13 cellular contexts compared by ENCODE assay signal in the genomic region with DNA sequence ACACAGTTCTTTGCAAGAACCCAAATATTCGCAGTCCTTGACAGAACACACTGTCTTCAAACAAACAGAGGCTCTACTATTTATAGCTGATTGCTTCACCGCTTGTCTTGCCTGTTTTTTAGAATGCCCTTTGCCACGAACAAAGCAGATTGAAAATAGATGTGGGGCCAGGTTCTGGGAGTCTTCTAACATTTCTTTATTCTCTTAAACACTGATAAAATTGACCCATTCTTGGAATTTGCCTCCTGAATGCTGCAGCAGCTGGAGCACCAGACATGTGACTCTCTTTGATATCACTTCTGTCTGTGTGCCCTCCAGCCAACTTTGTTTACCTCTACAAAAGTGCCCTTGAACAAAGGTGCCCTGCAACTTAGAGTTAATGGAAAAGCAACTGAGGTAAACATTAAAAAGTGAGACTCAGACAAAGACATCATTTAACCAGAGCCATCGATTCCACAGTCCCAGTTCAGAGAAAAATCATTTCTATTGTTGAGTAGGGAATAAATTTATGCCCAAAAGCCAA.
DNase-seq lines count a peak whose midpoint lies in the region; TF ChIP-seq lines count a peak whose summit lies in the region.
"Had no signal": no experiment of that assay in that cellular context is flagged by ENCODE, and none has a peak within 500 bp of the region (broad histone marks: within the 10 kb centered on the region; RNA-seq: fewer than 3 reads in every experiment).

No MANE protein-coding gene starts in this region.

- H3K36me3 Mint-ChIP-seq in Calu3 (ENCODE audit: insufficient read depth, unreplicated experiment): no peaks in the 10 kb centered on the region
- H3K36me3 Mint-ChIP-seq in neural crest cell (ENCODE audit: low read depth): no peaks in the 10 kb centered on the region

- H3K4me3 Mint-ChIP-seq in Calu3 (ENCODE audit: low read depth, unreplicated experiment) (no peak overlapping the region), neural crest cell (peak overlapping the region; percentile 56)
- H3K4me3 Mint-ChIP-seq: CD4-positive, alpha-beta T cell had no signal

- no peaks in the 10 kb centered on the region for H3K9me3 ChIP-seq in stomach

- TF ChIP-seq CTCF in Calu3 (IDR thresholded peaks at IDR 0.05; ENCODE audit: unreplicated experiment): no peak
- TF ChIP-seq CTCF in neural crest cell (conservative IDR thresholded peaks at IDR 0.05): no peak
- no peak for TF ChIP-seq CTCF in stomach (IDR thresholded peaks at IDR 0.05)

- H3K27me3 ChIP-seq in stomach: no peaks in the 10 kb centered on the region

- H3K4me1 Mint-ChIP-seq in Calu3 (ENCODE audit: low read depth, unreplicated experiment): peaks cover 27% of the 10 kb centered on the region
- peaks cover 40% of the 10 kb centered on the region for H3K4me1 Mint-ChIP-seq in neural crest cell

- no peak overlapping the region for H3K4me3 ChIP-seq in stomach
- H3K4me3 ChIP-seq: K562 had no signal

- H3K27ac ChIP-seq in stomach: peak overlapping the region in 1 of 5 donors; percentile 1

- intact Hi-C loops in Calu3 (cut with micrococcal nuclease; ENCODE audit: unreplicated experiment) (no loop called here), stomach (cut with DNase I; ENCODE audit: low total_unique reads) (no loop called here)

- H3K9me3 Mint-ChIP-seq in Calu3 (ENCODE audit: low read depth, unreplicated experiment): no peaks in the 10 kb centered on the region
- peaks cover 3% of the 10 kb centered on the region for H3K9me3 Mint-ChIP-seq in neural crest cell
- H3K9me3 Mint-ChIP-seq: CD4-positive, alpha-beta T cell had no signal

- no peaks in the 10 kb centered on the region for H3K36me3 ChIP-seq in stomach

- no peak for TF ChIP-seq POLR2A in stomach (IDR thresholded peaks at IDR 0.05)

- BruUV-seq in Calu3 (replicated peaks; lab: Mats Ljungman, UMichigan): no TSS peak

- WGBS in stomach, 5 donors: 22 to 40% (median 27%) methylated on average over 4 of the region's 4 CpGs

- CTCF ChIA-PET in Calu3 (lab: Charles Lee): no interaction called here

- DNase-seq in Calu3 (peak; percentile 1), NCI-H510A treated with DMSO at 0.1 percent for 48 hours (lab: John Stamatoyannopoulos, UW) (peak; percentile 79), globus pallidus (ENCODE audit: low spot score) (peak; percentile 66), neural crest cell (ENCODE audit: low read depth, low spot score) (no peak), stomach (no peak), D341Med (ENCODE audit: low spot score) (no peak), NCI-H1436 treated with DMSO at 0.1 percent for 48 hours (lab: John Stamatoyannopoulos, UW) (no peak)
- no peak for DNase-seq in activated CD4-positive, CD25-positive, alpha-beta regulatory T cell treated with anti-CD3 and anti-CD28 coated beads, Interleukin-2, amount 50 U/mL, for 72 hours
- DNase-seq: activated CD4-positive, alpha-beta T cell treated with anti-CD3 and anti-CD28 coated beads for 48 hours; CD4-positive, alpha-beta T cell; left colon; NCI-H446 had no signal

- H3K27me3 Mint-ChIP-seq in Calu3 (ENCODE audit: unreplicated experiment) (no peaks in the 10 kb centered on the region), neural crest cell (ENCODE audit: low read depth) (no peaks in the 10 kb centered on the region)

- H3K4me1 ChIP-seq in stomach: peaks cover 0 to 19% (median 10%) of the 10 kb centered on the region in 4 donors

- H3K27ac Mint-ChIP-seq in Calu3 (ENCODE audit: unreplicated experiment) (peak overlapping the region; percentile 75), neural crest cell (ENCODE audit: unreplicated experiment) (peak overlapping the region; percentile 83)
- H3K27ac Mint-ChIP-seq: CD4-positive, alpha-beta T cell had no signal

- no peak for TF ChIP-seq EP300 in stomach (IDR thresholded peaks at IDR 0.05)

Comparison
In these comparisons a context has a peak if more than half of its experiments do, and no peak if none do; other contexts are left out.
1. DNase-seq: peak in Calu3 (single experiment), NCI-H510A treated with DMSO at 0.1 percent for 48 hours (single experiment) and globus pallidus (single experiment); none in neural crest cell (single experiment), stomach (single experiment), D341Med (single experiment), NCI-H1436 treated with DMSO at 0.1 percent for 48 hours (single experiment) and activated CD4-positive, CD25-positive, alpha-beta regulatory T cell treated with anti-CD3 and anti-CD28 coated beads, Interleukin-2, amount 50 U/mL, for 72 hours (single experiment).